21 cellular contexts compared by ENCODE assay signal in genomic region chr3:113263020-113263419, GRCh38. TPM values are rescaled to one million over a fixed set of nuclear protein-coding genes. Genes with fewer than 3 reads are reported as not detected.
DNase-seq lines count a peak whose midpoint lies in the region; ATAC-seq, FAIRE-seq and TF ChIP-seq lines count a peak whose summit lies in the region.
"Had no signal": no experiment of that assay in that cellular context is flagged by ENCODE, and none has a peak within 500 bp of the region (broad histone marks: within the 10 kb centered on the region; RNA-seq: fewer than 3 reads in every experiment).

No MANE protein-coding gene starts in this region.

- DNase-seq in NCI-H1694 treated with DMSO at 0.1 percent for 48 hours (lab: John Stamatoyannopoulos, UW) (peak; percentile 95), bronchial epithelial cell (ENCODE audit: low read depth) (peak; percentile 62), keratinocyte (ENCODE audit: low read depth, low spot score) (no peak), sigmoid colon (peak; percentile 56), HUDEP-2 (lab: John Stamatoyannopoulos, UW; ENCODE audit: unreplicated experiment in 76 of 76) (no peak), GM13977 (ENCODE audit: low spot score) (no peak)
- DNase-seq in stimulated activated naive B cell treated with anti-CD40 and anti-IgM and Interleukin-4, amounts not matched to agents 10 μg/mL and 1 μg/mL and 100 μg/mL, for 72 hours, result no peak
- DNase-seq: activated CD4-positive, alpha-beta T cell treated with anti-CD3 and anti-CD28 coated beads, Interleukin-2, amount 50 U/mL, for 48 hours; activated CD4-positive, CD25-positive, alpha-beta regulatory T cell; activated CD8-positive, alpha-beta memory T cell treated with anti-CD3 and anti-CD28 coated beads, Interleukin-2, amount 50 U/mL, for 48 hours; C1 segment of cervical spinal cord; cortex of kidney; immature natural killer cell; MM.1S; NCI-H1436; NCI-H524; right cardiac atrium; T-helper 9 cell had no signal

- H3K9me1 ChIP-seq in keratinocyte (ENCODE audit: control insufficient read depth, extremely low read depth, insufficient read depth, low read length), result no peaks in the 10 kb centered on the region

- H3K4me1 Mint-ChIP-seq in stimulated activated naive B cell treated with anti-CD40 and anti-IgM and Interleukin-4, amounts not matched to agents 10 μg/mL and 1 μg/mL and 100 μg/mL, for 72 hours, result no peaks in the 10 kb centered on the region
- H3K4me1 Mint-ChIP-seq: immature natural killer cell had no signal

- H3K4me2 ChIP-seq in keratinocyte (ENCODE audit: control insufficient read depth, extremely low read depth, insufficient read depth, low read depth, low read length), result peak overlapping the region; percentile 31

- TF ChIP-seq CTCF in bronchial epithelial cell (IDR thresholded peaks at IDR 0.05; ENCODE audit: insufficient read depth, low read length, severe bottlenecking) (no peak), keratinocyte (optimal IDR thresholded peaks at IDR 0.05 in 1 of 3, IDR thresholded peaks at IDR 0.05 in 1 of 3, conservative IDR thresholded peaks at IDR 0.05 in 1 of 3; ENCODE audit: extremely low read depth in 1 of 3, insufficient read depth in 2 of 3, low read length in 3 of 3) (no peak), sigmoid colon (IDR thresholded peaks at IDR 0.05) (no peak), GM13977 (IDR thresholded peaks at IDR 0.05; ENCODE audit: extremely low read depth, insufficient read depth, missing control alignments) (no peak)

- H3K9ac ChIP-seq in keratinocyte (ENCODE audit: control insufficient read depth, extremely low read depth, insufficient read depth, low read length), result no peak overlapping the region

- no peaks in the 10 kb centered on the region for H4K20me1 ChIP-seq in keratinocyte (ENCODE audit: control insufficient read depth, extremely low read depth, insufficient read depth, low read length)

- peaks cover 7 to 22% of the 10 kb centered on the region in 2 donors for H3K27me3 Mint-ChIP-seq in stimulated activated naive B cell treated with anti-CD40 and anti-IgM and Interleukin-4, amounts not matched to agents 10 μg/mL and 1 μg/mL and 100 μg/mL, for 72 hours

- TF ChIP-seq EP300 in sigmoid colon (IDR thresholded peaks at IDR 0.05), result no peak

- no peak overlapping the region for H3K4me3 ChIP-seq in bronchial epithelial cell (ENCODE audit: low read depth, low read length)
- H3K4me3 ChIP-seq in keratinocyte (ENCODE audit: control insufficient read depth in 2 of 3, extremely low read depth in 1 of 3, insufficient read depth in 2 of 3, low read depth in 1 of 3, low read length in 3 of 3), result no peak overlapping the region
- H3K4me3 ChIP-seq in sigmoid colon, result no peak overlapping the region
- H3K4me3 ChIP-seq: HAP-1 had no signal

- intact Hi-C loops in sigmoid colon (cut with DNase I), result no loop called here

- no peak overlapping the region for H3K4me3 Mint-ChIP-seq in stimulated activated naive B cell treated with anti-CD40 and anti-IgM and Interleukin-4, amounts not matched to agents 10 μg/mL and 1 μg/mL and 100 μg/mL, for 72 hours
- H3K4me3 Mint-ChIP-seq: immature natural killer cell had no signal

- H3K36me3 ChIP-seq in bronchial epithelial cell (ENCODE audit: control insufficient read depth, insufficient read depth, low read length) (no peaks in the 10 kb centered on the region), keratinocyte (ENCODE audit: control insufficient read depth in 2 of 2, extremely low read depth in 1 of 2, insufficient read depth in 2 of 2, low read length in 2 of 2) (no peaks in the 10 kb centered on the region), sigmoid colon (peaks cover 0 to 36% (median 4%) of the 10 kb centered on the region in 4 donors)
- H3K36me3 ChIP-seq: HAP-1 had no signal

- H3K27me3 ChIP-seq in bronchial epithelial cell (ENCODE audit: control insufficient read depth, insufficient read depth, low read length) (peaks cover 2% of the 10 kb centered on the region), keratinocyte (ENCODE audit: control insufficient read depth, extremely low read depth, insufficient read depth, low read length) (no peaks in the 10 kb centered on the region), sigmoid colon (no peaks in the 10 kb centered on the region)

- H3K27ac ChIP-seq in keratinocyte (ENCODE audit: control insufficient read depth, insufficient read depth, low read length) (no peak overlapping the region), sigmoid colon (peak overlapping the region in 3 of 4 donors; percentile 56 to 80 (median 72))

- FAIRE-seq in bronchial epithelial cell (lab: Jason Lieb, UNC), result no peak
- FAIRE-seq in keratinocyte (lab: Jason Lieb, UNC), result peak; percentile 91

- TF ChIP-seq POLR2A in sigmoid colon (IDR thresholded peaks at IDR 0.05), result no peak

- H3K4me1 ChIP-seq in keratinocyte (ENCODE audit: control insufficient read depth, extremely low read depth, insufficient read depth, low read length), result peaks cover 17% of the 10 kb centered on the region
- peaks cover 0 to 94% (median 68%) of the 10 kb centered on the region in 4 donors for H3K4me1 ChIP-seq in sigmoid colon

- H3K36me3 Mint-ChIP-seq in stimulated activated naive B cell treated with anti-CD40 and anti-IgM and Interleukin-4, amounts not matched to agents 10 μg/mL and 1 μg/mL and 100 μg/mL, for 72 hours, result no peaks in the 10 kb centered on the region
- H3K36me3 Mint-ChIP-seq: immature natural killer cell had no signal

- H3K9me3 Mint-ChIP-seq in stimulated activated naive B cell treated with anti-CD40 and anti-IgM and Interleukin-4, amounts not matched to agents 10 μg/mL and 1 μg/mL and 100 μg/mL, for 72 hours, result no peaks in the 10 kb centered on the region
- H3K9me3 Mint-ChIP-seq: immature natural killer cell had no signal

- no peak for ATAC-seq in stimulated activated naive B cell treated with anti-CD40 and anti-IgM and Interleukin-4, amounts not matched to agents 10 μg/mL and 1 μg/mL and 100 μg/mL, for 72 hours (replicated peaks)
- ATAC-seq in HG03521 (IDR thresholded peaks at IDR 0.05; ENCODE audit: unreplicated experiment), result no peak
- ATAC-seq: right cardiac atrium had no signal

- in situ Hi-C loops in GM13977 (cut with MboI; ENCODE audit: low pct_unique_long_range_greater_than_20kb, low sequenced_read_pairs, unreplicated experiment), result no loop called here

- peaks cover 2% of the 10 kb centered on the region for H3K9me3 ChIP-seq in keratinocyte (ENCODE audit: control insufficient read depth, low read depth, low read length)
- no peaks in the 10 kb centered on the region for H3K9me3 ChIP-seq in sigmoid colon
- H3K9me3 ChIP-seq: HAP-1 had no signal

- 96 to 99% methylated on average over 2 of the region's 2 CpGs for WGBS in sigmoid colon, 2 donors

- dilution Hi-C loops in keratinocyte (cut with MboI; ENCODE audit: extremely low pct_ligation_motif_present, low sequenced_read_pairs), result no loop called here

- H3K79me2 ChIP-seq in keratinocyte (ENCODE audit: control insufficient read depth, insufficient read depth, low read length), result no peaks in the 10 kb centered on the region

- no peak overlapping the region for H3K27ac Mint-ChIP-seq in stimulated activated naive B cell treated with anti-CD40 and anti-IgM and Interleukin-4, amounts not matched to agents 10 μg/mL and 1 μg/mL and 100 μg/mL, for 72 hours
- H3K27ac Mint-ChIP-seq: immature natural killer cell had no signal

- no peak overlapping the region for H2AFZ ChIP-seq in keratinocyte (ENCODE audit: control insufficient read depth, low read length)

RNA-seq across cellular contexts. Expression of gene BOC, which starts 51.7 kb away (rescaled TPM):
- 0.38 and 1.3 TPM in 2 replicates for total RNA-seq in bronchial epithelial cell
- 9.3 to 11.3 TPM (median 11.2 TPM) in 3 replicates for polyA plus RNA-seq in keratinocyte
- polyA plus RNA-seq in keratinocyte (2011; ENCODE audit: low read depth), result 7.9 TPM
- 8.5 and 12.4 TPM in 2 replicates for polyA plus RNA-seq in keratinocyte (2011; cell fraction: cytosol; rRNA removed)
- polyA plus RNA-seq in keratinocyte (2011; cell fraction: nucleus; rRNA removed), result 17.8 and 22.0 TPM in 2 replicates
- 5.5 and 8.0 TPM in 2 replicates for polyA plus RNA-seq in keratinocyte (2012; ENCODE audit: low replicate concordance)
- polyA minus RNA-seq in keratinocyte, result 16.0 to 20.6 TPM (median 16.2 TPM) in 3 replicates
- 5.9 TPM for polyA minus RNA-seq in keratinocyte (2011; cell fraction: cytosol; rRNA and poly(A)+ RNA removed)
- 16.7 and 20.6 TPM in 2 replicates for polyA minus RNA-seq in keratinocyte (2011; cell fraction: nucleus; rRNA and poly(A)+ RNA removed)
- 100 to 1,000 TPM in 2 of 4 donors, 10 to 100 TPM in 2; 80.3 to 122 (median 103) TPM for total RNA-seq in sigmoid colon
- 10 to 100 TPM in 1 of 3 donors, 1 to 10 TPM in 2; 1.6 to 10.6 (median 4.2) TPM for polyA plus RNA-seq in sigmoid colon
- total RNA-seq: lung microvascular endothelial cell had no signal
- polyA plus RNA-seq: immature natural killer cell had no signal

Comparison
In these comparisons a context has a peak if more than half of its experiments do, and no peak if none do; other contexts are left out.
1. DNase-seq: peak in NCI-H1694 treated with DMSO at 0.1 percent for 48 hours (single experiment), bronchial epithelial cell (single experiment) and sigmoid colon (single experiment); none in keratinocyte (single experiment), stimulated activated naive B cell treated with anti-CD40 and anti-IgM and Interleukin-4, amounts not matched to agents 10 μg/mL and 1 μg/mL and 100 μg/mL, for 72 hours (single experiment), HUDEP-2 (0 of 76) and GM13977 (single experiment).
2. RNA of gene BOC, which starts 51.7 kb away (total RNA-seq): 80.3 to 122 TPM in sigmoid colon; 0.38 to 1.3 TPM in bronchial epithelial cell; every median in the first group is over 10 times any median in the second.